21 cellular contexts compared by ENCODE assay signal in the genomic region with DNA sequence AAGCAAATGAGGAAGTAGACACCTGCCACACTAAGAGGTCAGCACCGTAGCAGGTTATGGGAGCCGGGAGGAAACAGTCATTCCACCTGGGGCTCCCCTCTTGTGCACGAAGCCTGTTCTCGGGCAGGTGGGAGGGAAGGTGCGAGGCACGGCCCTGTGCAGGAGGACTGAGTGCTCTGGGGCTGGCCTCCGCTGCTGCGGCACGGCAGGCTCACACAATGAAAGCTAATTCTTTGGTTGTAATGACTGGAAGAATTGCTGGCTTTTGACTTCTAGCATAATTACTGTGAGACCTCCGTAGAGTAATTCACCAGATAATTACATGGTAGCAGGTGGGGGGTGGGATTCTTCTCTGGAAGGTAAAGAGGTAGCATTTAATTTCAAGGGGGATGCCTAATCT.
"Had no signal": no experiment of that assay in that cellular context is flagged by ENCODE, and none has a peak within 500 bp of the region (broad histone marks: within the 10 kb centered on the region; RNA-seq: fewer than 3 reads in every experiment).

No MANE protein-coding gene starts in this region.

- H3K9me3 Mint-ChIP-seq: activated naive CD8-positive, alpha-beta T cell treated with anti-CD3 and anti-CD28 coated beads, Interleukin-2, amount 50 U/mL, for 24 hours; activated T-helper 1 cell treated with anti-CD3 and anti-CD28 coated beads, Interleukin-12 subunit alpha, Interleukin-12 subunit beta, Interleukin-2, Interleukin-4 antibody, amounts not matched to agents 30 ng/mL and 10 ng/mL and 1 ng/mL, durations not matched to agents 14 hours and 24 hours and 36 hours; endodermal cell; nephron; stimulated activated naive CD8-positive, alpha-beta T cell treated with anti-CD3 and anti-CD28 coated beads, Interleukin-15, Interleukin-2, amounts not matched to agents 100 ng/mL and 50 ng/mL, for 24 hours had no signal

- H3K27ac Mint-ChIP-seq: activated CD8-positive, alpha-beta T cell treated with anti-CD3 and anti-CD28 coated beads, Interleukin-2, amount 10 ng/mL, durations not matched to agents 7 days and 5 days; activated naive CD8-positive, alpha-beta T cell treated with anti-CD3 and anti-CD28 coated beads, Interleukin-2, amount 50 U/mL, for 24 hours; activated T-helper 1 cell treated with anti-CD3 and anti-CD28 coated beads, Interleukin-12 subunit alpha, Interleukin-12 subunit beta, Interleukin-2, Interleukin-4 antibody, amounts not matched to agents 30 ng/mL and 10 ng/mL and 1 ng/mL, durations not matched to agents 14 hours and 24 hours and 36 hours; endodermal cell; nephron; stimulated activated naive CD8-positive, alpha-beta T cell treated with anti-CD3 and anti-CD28 coated beads, Interleukin-15, Interleukin-2, amounts not matched to agents 100 ng/mL and 50 ng/mL, for 24 hours had no signal

- H3K4me3 Mint-ChIP-seq: activated CD8-positive, alpha-beta T cell treated with anti-CD3 and anti-CD28 coated beads, Interleukin-2, amount 10 ng/mL, durations not matched to agents 7 days and 5 days; activated naive CD8-positive, alpha-beta T cell treated with anti-CD3 and anti-CD28 coated beads, Interleukin-2, amount 50 U/mL, for 24 hours; activated T-helper 1 cell treated with anti-CD3 and anti-CD28 coated beads, Interleukin-12 subunit alpha, Interleukin-12 subunit beta, Interleukin-2, Interleukin-4 antibody, amounts not matched to agents 30 ng/mL and 10 ng/mL and 1 ng/mL, durations not matched to agents 14 hours and 24 hours and 36 hours; endodermal cell; nephron; stimulated activated naive CD8-positive, alpha-beta T cell treated with anti-CD3 and anti-CD28 coated beads, Interleukin-15, Interleukin-2, amounts not matched to agents 100 ng/mL and 50 ng/mL, for 24 hours had no signal

- DNase-seq: activated CD4-positive, alpha-beta T cell treated with anti-CD3 and anti-CD28 coated beads, Interleukin-2, amount 50 U/mL, for 1 hour; activated CD4-positive, CD25-positive, alpha-beta regulatory T cell treated with anti-CD3 and anti-CD28 coated beads, Interleukin-2, amount 50 U/mL, for 72 hours; activated CD8-positive, alpha-beta T cell treated with anti-CD3 and anti-CD28 coated beads, Interleukin-2, amount 10 ng/mL, durations not matched to agents 7 days and 5 days; activated gamma-delta T cell; activated naive CD4-positive, alpha-beta T cell treated with anti-CD3 and anti-CD28 coated beads, Interleukin-2, amount 50 U/mL, for 16 hours; activated naive CD8-positive, alpha-beta T cell treated with anti-CD3 and anti-CD28 coated beads, Interleukin-2, amount 50 U/mL, for 24 hours; cerebellar nuclear complex; cortex of kidney; endodermal cell; heart left ventricle; left cardiac atrium; midbrain; occipital lobe; stimulated activated CD4-positive, alpha-beta T cell treated with anti-CD3 and anti-CD28 coated beads, Interleukin-1b, Interleukin-23, amount 100 ng/mL, for 48 hours; substantia nigra; thyroid gland; upper lobe of right lung had no signal

- ATAC-seq: activated CD8-positive, alpha-beta T cell treated with anti-CD3 and anti-CD28 coated beads, Interleukin-2, amount 10 ng/mL, durations not matched to agents 7 days and 5 days; activated naive CD8-positive, alpha-beta T cell treated with anti-CD3 and anti-CD28 coated beads, Interleukin-2, amount 50 U/mL, for 24 hours; heart left ventricle; left cardiac atrium; right lobe of liver; upper lobe of right lung had no signal
